In the genomic region with DNA sequence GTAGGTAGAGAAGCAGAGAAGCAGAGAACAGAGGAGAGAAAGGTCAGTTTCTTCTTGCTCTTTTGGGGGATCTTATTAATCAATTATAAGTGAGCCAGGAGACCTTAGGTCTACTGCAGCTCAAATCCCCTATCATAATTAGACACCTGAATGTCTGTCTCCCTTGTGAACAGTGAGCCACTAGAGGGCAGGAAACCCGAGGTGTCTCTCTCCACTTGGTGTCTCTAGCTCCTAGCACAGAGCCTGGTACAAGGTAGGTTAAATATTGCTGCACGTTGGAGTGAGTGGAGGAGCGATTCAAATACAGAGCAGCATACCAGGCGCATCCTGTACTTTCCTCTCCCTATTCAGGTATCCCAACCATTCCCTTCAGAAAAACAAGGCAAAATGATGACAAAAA, we compare ENCODE assay signal across 9 cellular contexts. TPM values are rescaled to one million over a fixed set of nuclear protein-coding genes. Genes with fewer than 3 reads are reported as not detected.
DNase-seq lines count a peak whose midpoint lies in the region; ATAC-seq, FAIRE-seq and TF ChIP-seq lines count a peak whose summit lies in the region.
"Had no signal": no experiment of that assay in that cellular context is flagged by ENCODE, and none has a peak within 500 bp of the region (broad histone marks: within the 10 kb centered on the region; RNA-seq: fewer than 3 reads in every experiment).

No MANE protein-coding gene starts in this region.

- H2AFZ ChIP-seq in fibroblast of lung (ENCODE audit: low read length) = no peak overlapping the region

- no peaks in the 10 kb centered on the region for H3K36me3 ChIP-seq in fibroblast of lung (ENCODE audit: control insufficient read depth, insufficient read depth, low read length)

- no peaks in the 10 kb centered on the region for H3K9me3 Mint-ChIP-seq in type B pancreatic cell

- H3K79me2 ChIP-seq in fibroblast of lung (ENCODE audit: control insufficient read depth, insufficient read depth, low read length) = no peaks in the 10 kb centered on the region

- peaks cover 72% of the 10 kb centered on the region for H3K27me3 Mint-ChIP-seq in type B pancreatic cell

- no peaks in the 10 kb centered on the region for H3K4me1 ChIP-seq in fibroblast of lung (ENCODE audit: control insufficient read depth, extremely low read depth, insufficient read depth, low read length)

- no peak overlapping the region for H3K4me3 ChIP-seq in fibroblast of lung (replicated peaks in 1 of 4; ENCODE audit: control extremely low read depth in 1 of 4, insufficient read depth in 1 of 4, low read depth in 3 of 4, low read length in 4 of 4)

- H3K4me1 Mint-ChIP-seq in type B pancreatic cell (ENCODE audit: unreplicated experiment) = peaks cover 11% of the 10 kb centered on the region

- no peak for ATAC-seq in GM19328 (IDR thresholded peaks at IDR 0.05; ENCODE audit: unreplicated experiment)

- H3K4me3 Mint-ChIP-seq in type B pancreatic cell = peak overlapping the region; percentile 78

- peak; percentile 36 for FAIRE-seq in GM12892 (lab: Jason Lieb, UNC)

- no peak overlapping the region for H3K9ac ChIP-seq in fibroblast of lung (ENCODE audit: insufficient read depth, low read length)

- no peaks in the 10 kb centered on the region for H3K27me3 ChIP-seq in fibroblast of lung (ENCODE audit: control insufficient read depth, insufficient read depth, low read length)

- peak; percentile 45 for DNase-seq in AG08395 (ENCODE audit: low spot score)
- DNase-seq in GM12892 (ENCODE audit: insufficient read length) = no peak
- DNase-seq in NCI-H526 (lab: John Stamatoyannopoulos, UW) = peak; percentile 25 to 73
- peak; percentile 20 to 45 for DNase-seq in fibroblast of lung (ENCODE audit: low read depth in 2 of 2)
- no peak for DNase-seq in type B pancreatic cell (ENCODE audit: extremely low spot score, unreplicated experiment)
- DNase-seq in foreskin melanocyte = no peak
- DNase-seq in activated naive CD4-positive, alpha-beta T cell treated with anti-CD3 and anti-CD28 coated beads, Interleukin-2, amount 50 U/mL, for 16 hours = no peak

- TF ChIP-seq POLR2A in GM12892 (IDR thresholded peaks at IDR 0.05; ENCODE audit: low read depth, low read length) = no peak

- TF ChIP-seq CTCF in fibroblast of lung (conservative IDR thresholded peaks at IDR 0.05 in 1 of 2, IDR thresholded peaks at IDR 0.05 in 1 of 2; ENCODE audit: low read depth in 1 of 2, low read length in 2 of 2) = peak in 1 of 2 donors; percentile 38
- TF ChIP-seq CTCF in type B pancreatic cell (conservative IDR thresholded peaks at IDR 0.05) = peak; percentile 64

- H3K4me2 ChIP-seq in fibroblast of lung (ENCODE audit: extremely low read depth, insufficient read depth, low read length) = no peak overlapping the region

- no peak overlapping the region for H3K27ac Mint-ChIP-seq in type B pancreatic cell

- H3K36me3 Mint-ChIP-seq in type B pancreatic cell = peaks cover 4% of the 10 kb centered on the region

- no peaks in the 10 kb centered on the region for H4K20me1 ChIP-seq in fibroblast of lung (ENCODE audit: control insufficient read depth, extremely low read depth, insufficient read depth, low read length)

- no peaks in the 10 kb centered on the region for H3K9me3 ChIP-seq in fibroblast of lung (ENCODE audit: control insufficient read depth, insufficient read depth, low read depth, low read length)

- H3K27ac ChIP-seq in fibroblast of lung (ENCODE audit: insufficient read depth, low read length) = no peak overlapping the region
- H3K27ac ChIP-seq: epithelial cell of prostate had no signal

RNA-seq across cellular contexts. Expression of a gene that starts 2.0 kb away (rescaled TPM):
- polyA plus RNA-seq in GM12892 (2012; ENCODE audit: missing spikeins) = not detected
- under 0.01 TPM in 1 of 2 replicates, not detected in the other for total RNA-seq in fibroblast of lung
- not detected in 2 replicates for polyA plus RNA-seq in fibroblast of lung
- polyA plus RNA-seq in fibroblast of lung (2012) = not detected in 2 replicates
- polyA minus RNA-seq in fibroblast of lung (ENCODE audit: low replicate concordance) = not detected in 2 replicates
- 8.8 and 16.8 TPM in 2 replicates for total RNA-seq in type B pancreatic cell (ENCODE audit: low replicate concordance)

Comparison
In these comparisons a context has a peak if more than half of its experiments do, and no peak if none do; other contexts are left out.
1. DNase-seq: peak in AG08395 (single experiment), NCI-H526 (2 of 2) and fibroblast of lung (2 of 2); none in GM12892 (single experiment), type B pancreatic cell (single experiment), foreskin melanocyte (single experiment) and activated naive CD4-positive, alpha-beta T cell treated with anti-CD3 and anti-CD28 coated beads, Interleukin-2, amount 50 U/mL, for 16 hours (single experiment).